ENCODE assay signal across 1 cellular context in the genomic region with DNA sequence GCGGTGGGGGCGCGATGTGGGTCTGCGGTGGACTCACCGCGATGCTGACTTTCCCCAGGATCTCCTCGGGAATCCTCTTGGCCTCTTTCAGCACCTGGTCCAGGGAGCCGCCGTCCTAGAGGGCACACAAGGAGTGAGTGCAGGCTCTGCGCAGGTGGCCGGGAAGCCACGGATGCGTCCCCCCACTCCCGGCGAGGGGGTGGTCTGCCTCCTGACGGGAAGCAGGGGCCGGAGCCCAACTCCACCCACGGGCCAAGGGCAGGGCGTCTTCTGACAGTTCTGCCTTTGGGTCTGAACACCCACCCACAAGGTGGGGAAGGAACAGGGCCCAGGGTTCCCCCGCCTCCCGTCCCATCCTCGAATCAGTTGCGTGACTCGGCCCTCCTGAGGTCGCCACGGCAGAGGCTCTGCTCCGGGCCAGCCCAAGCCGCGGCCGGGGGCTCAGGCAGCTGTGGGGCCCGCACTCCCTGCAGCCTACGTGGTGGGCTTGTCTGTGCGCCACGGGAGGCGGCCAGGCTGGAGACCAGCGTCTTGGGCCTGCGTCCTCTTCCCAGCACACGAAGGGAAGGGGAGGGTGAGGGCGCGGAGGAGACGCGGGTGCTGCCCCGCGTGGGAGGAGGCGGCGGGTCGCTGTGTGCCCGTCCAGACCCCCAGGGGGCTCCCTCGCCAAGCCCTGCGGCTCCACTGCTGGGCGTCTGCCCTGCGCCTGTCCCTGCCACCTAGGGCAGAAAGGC.
TF ChIP-seq lines count a peak whose summit lies in the region.

No MANE protein-coding gene starts in this region.

TF ChIP-seq in GM23338, 12 proteins besides CTCF, POLR2A, EP300 and RAD21 (continued from another document):
- TF ChIP-seq, protein P1, sequence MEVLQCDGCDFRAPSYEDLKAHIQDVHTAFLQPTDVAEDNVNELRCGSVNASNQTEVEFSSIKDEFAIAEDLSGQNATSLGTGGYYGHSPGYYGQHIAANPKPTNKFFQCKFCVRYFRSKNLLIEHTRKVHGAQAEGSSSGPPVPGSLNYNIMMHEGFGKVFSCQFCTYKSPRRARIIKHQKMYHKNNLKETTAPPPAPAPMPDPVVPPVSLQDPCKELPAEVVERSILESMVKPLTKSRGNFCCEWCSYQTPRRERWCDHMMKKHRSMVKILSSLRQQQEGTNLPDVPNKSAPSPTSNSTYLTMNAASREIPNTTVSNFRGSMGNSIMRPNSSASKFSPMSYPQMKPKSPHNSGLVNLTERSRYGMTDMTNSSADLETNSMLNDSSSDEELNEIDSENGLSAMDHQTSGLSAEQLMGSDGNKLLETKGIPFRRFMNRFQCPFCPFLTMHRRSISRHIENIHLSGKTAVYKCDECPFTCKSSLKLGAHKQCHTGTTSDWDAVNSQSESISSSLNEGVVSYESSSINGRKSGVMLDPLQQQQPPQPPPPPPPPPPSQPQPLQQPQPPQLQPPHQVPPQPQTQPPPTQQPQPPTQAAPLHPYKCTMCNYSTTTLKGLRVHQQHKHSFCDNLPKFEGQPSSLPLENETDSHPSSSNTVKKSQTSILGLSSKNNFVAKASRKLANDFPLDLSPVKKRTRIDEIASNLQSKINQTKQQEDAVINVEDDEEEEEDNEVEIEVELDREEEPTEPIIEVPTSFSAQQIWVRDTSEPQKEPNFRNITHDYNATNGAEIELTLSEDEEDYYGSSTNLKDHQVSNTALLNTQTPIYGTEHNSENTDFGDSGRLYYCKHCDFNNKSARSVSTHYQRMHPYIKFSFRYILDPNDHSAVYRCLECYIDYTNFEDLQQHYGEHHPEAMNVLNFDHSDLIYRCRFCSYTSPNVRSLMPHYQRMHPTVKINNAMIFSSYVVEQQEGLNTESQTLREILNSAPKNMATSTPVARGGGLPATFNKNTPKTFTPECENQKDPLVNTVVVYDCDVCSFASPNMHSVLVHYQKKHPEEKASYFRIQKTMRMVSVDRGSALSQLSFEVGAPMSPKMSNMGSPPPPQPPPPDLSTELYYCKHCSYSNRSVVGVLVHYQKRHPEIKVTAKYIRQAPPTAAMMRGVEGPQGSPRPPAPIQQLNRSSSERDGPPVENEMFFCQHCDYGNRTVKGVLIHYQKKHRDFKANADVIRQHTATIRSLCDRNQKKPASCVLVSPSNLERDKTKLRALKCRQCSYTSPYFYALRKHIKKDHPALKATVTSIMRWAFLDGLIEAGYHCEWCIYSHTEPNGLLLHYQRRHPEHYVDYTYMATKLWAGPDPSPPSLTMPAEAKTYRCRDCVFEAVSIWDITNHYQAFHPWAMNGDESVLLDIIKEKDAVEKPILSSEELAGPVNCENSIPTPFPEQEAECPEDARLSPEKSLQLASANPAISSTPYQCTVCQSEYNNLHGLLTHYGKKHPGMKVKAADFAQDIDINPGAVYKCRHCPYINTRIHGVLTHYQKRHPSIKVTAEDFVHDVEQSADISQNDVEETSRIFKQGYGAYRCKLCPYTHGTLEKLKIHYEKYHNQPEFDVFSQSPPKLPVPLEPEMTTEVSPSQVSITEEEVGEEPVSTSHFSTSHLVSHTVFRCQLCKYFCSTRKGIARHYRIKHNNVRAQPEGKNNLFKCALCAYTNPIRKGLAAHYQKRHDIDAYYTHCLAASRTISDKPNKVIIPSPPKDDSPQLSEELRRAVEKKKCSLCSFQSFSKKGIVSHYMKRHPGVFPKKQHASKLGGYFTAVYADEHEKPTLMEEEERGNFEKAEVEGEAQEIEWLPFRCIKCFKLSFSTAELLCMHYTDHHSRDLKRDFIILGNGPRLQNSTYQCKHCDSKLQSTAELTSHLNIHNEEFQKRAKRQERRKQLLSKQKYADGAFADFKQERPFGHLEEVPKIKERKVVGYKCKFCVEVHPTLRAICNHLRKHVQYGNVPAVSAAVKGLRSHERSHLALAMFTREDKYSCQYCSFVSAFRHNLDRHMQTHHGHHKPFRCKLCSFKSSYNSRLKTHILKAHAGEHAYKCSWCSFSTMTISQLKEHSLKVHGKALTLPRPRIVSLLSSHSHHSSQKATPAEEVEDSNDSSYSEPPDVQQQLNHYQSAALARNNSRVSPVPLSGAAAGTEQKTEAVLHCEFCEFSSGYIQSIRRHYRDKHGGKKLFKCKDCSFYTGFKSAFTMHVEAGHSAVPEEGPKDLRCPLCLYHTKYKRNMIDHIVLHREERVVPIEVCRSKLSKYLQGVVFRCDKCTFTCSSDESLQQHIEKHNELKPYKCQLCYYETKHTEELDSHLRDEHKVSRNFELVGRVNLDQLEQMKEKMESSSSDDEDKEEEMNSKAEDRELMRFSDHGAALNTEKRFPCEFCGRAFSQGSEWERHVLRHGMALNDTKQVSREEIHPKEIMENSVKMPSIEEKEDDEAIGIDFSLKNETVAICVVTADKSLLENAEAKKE (CRISPR knock-in tag; IDR thresholded peaks at IDR 0.05) = no peak
- no peak for TF ChIP-seq STAT1 (IDR thresholded peaks at IDR 0.05; ENCODE audit: unreplicated experiment)
- TF ChIP-seq POLR2AphosphoS5 (IDR thresholded peaks at IDR 0.05; ENCODE audit: low read depth) = no peak
- TF ChIP-seq EZH2 (IDR thresholded peaks at IDR 0.05; ENCODE audit: low read depth, unreplicated experiment) = no peak
- TF ChIP-seq CREB1 (CRISPR knock-in tag; IDR thresholded peaks at IDR 0.05; ENCODE audit: low read depth) = no peak
- TF ChIP-seq, protein P2, sequence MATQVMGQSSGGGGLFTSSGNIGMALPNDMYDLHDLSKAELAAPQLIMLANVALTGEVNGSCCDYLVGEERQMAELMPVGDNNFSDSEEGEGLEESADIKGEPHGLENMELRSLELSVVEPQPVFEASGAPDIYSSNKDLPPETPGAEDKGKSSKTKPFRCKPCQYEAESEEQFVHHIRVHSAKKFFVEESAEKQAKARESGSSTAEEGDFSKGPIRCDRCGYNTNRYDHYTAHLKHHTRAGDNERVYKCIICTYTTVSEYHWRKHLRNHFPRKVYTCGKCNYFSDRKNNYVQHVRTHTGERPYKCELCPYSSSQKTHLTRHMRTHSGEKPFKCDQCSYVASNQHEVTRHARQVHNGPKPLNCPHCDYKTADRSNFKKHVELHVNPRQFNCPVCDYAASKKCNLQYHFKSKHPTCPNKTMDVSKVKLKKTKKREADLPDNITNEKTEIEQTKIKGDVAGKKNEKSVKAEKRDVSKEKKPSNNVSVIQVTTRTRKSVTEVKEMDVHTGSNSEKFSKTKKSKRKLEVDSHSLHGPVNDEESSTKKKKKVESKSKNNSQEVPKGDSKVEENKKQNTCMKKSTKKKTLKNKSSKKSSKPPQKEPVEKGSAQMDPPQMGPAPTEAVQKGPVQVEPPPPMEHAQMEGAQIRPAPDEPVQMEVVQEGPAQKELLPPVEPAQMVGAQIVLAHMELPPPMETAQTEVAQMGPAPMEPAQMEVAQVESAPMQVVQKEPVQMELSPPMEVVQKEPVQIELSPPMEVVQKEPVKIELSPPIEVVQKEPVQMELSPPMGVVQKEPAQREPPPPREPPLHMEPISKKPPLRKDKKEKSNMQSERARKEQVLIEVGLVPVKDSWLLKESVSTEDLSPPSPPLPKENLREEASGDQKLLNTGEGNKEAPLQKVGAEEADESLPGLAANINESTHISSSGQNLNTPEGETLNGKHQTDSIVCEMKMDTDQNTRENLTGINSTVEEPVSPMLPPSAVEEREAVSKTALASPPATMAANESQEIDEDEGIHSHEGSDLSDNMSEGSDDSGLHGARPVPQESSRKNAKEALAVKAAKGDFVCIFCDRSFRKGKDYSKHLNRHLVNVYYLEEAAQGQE (IDR thresholded peaks at IDR 0.05; ENCODE audit: unreplicated experiment) = no peak
